Comparison of ENCODE assay signal across 15 cellular contexts in the genomic region with DNA sequence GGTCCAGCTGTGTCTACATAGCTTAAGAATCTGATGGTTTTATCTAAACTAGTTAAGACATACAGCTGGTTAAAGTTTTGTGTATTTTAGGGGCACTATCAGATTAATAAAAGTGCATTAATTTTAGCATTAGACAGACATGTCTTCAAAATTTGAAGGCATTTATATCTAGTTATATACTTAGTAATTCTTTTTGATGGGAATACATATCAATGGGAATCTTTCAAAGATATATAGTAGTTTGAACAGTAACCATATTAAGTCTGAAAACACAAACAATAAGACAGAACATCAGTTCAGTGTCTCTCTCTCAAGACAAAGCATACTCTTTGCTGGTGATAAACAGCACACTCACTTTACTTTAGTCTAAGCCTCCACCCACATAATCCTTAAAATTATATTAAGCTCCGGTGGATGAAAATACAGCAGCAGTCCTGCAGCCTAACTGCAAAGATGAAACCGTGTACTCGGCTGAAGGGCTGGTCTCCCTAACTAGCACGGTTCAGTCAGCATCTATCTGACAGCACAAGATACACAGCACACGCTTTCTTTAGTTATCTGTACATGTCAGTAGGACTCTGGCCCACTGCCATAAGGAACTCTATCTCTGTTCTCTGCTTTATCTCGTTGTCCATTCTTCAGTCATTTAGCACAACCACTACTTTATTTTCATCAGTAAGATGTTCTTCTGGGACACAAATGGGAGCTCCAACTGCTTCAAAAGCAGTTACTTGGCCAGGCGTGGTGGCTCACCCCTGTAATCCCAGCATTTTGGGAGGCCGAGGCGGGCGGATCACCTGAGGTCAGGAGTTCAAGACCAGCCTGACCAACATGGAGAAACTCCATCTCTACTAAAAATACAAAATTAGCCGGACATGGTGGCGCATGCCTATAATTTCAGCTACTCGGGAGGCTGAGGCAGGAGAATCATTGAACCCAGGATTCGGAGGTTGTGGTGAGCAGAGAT.
DNase-seq lines count a peak whose midpoint lies in the region; ATAC-seq, FAIRE-seq and TF ChIP-seq lines count a peak whose summit lies in the region.
"Had no signal": no experiment of that assay in that cellular context is flagged by ENCODE, and none has a peak within 500 bp of the region (broad histone marks: within the 10 kb centered on the region; RNA-seq: fewer than 3 reads in every experiment).

No MANE protein-coding gene starts in this region.

- H2BK20ac ChIP-seq in IMR-90 (ENCODE audit: low read depth, low read length) = no peak overlapping the region

- H3K36me3 Mint-ChIP-seq in activated B cell treated with CpG ODN at 0.5 μM for 24 hours (ENCODE audit: low read depth) = no peaks in the 10 kb centered on the region
- H3K36me3 Mint-ChIP-seq: stimulated activated effector memory CD8-positive, alpha-beta T cell treated with anti-CD3 and anti-CD28 coated beads, Interleukin-12 subunit alpha, Interleukin-12 subunit beta, amount 100 ng/mL, for 72 hours had no signal

- peaks cover 19% of the 10 kb centered on the region for H3K9me1 ChIP-seq in IMR-90 (ENCODE audit: insufficient read depth, low read length)

- H3K36me3 ChIP-seq in IMR-90 (ENCODE audit: control insufficient read depth, insufficient read depth, low read length) (no peaks in the 10 kb centered on the region), OCI-LY7 (ENCODE audit: insufficient read depth, low read length) (no peaks in the 10 kb centered on the region)

- TF ChIP-seq CTCF in IMR-90 (conservative IDR thresholded peaks at IDR 0.05; ENCODE audit: low read depth, low read length) = no peak
- TF ChIP-seq CTCF in activated B cell treated with CpG ODN at 0.5 μM for 24 hours (IDR thresholded peaks at IDR 0.05) = no peak
- no peak for TF ChIP-seq CTCF in OCI-LY7 (conservative IDR thresholded peaks at IDR 0.05; ENCODE audit: low read length)

- intact Hi-C loops in IMR-90 (cut with micrococcal nuclease) = no loop called here
- intact Hi-C loops in activated B cell treated with CpG ODN at 0.5 μM for 24 hours (cut with micrococcal nuclease) = loop anchor here (2.0 to 5.0 kb wide), 3 partner anchors 20 to 80 kb away; partner anchors contain the start of gene MED13L
- intact Hi-C loops in left colon (cut with DNase I, micrococcal nuclease) = no loop called here
- intact Hi-C loops in OCI-LY7 (cut with micrococcal nuclease; ENCODE audit: unreplicated experiment) = no loop called here

- no peak overlapping the region for H3K4me3 Mint-ChIP-seq in activated B cell treated with CpG ODN at 0.5 μM for 24 hours
- H3K4me3 Mint-ChIP-seq: stimulated activated effector memory CD8-positive, alpha-beta T cell treated with anti-CD3 and anti-CD28 coated beads, Interleukin-12 subunit alpha, Interleukin-12 subunit beta, amount 100 ng/mL, for 72 hours had no signal

- no peak for DNase-seq in IMR-90
- no peak for DNase-seq in activated B cell treated with CpG ODN at 0.5 μM for 24 hours
- DNase-seq in left colon = no peak
- no peak for DNase-seq in stimulated activated CD4-positive, alpha-beta T cell treated with anti-CD3 and anti-CD28 coated beads, Interleukin-4, amount 100 ng/mL, for 4 hours
- DNase-seq in OCI-LY7 (ENCODE audit: low spot score) = no peak
- no peak for DNase-seq in C1 segment of cervical spinal cord (lab: John Stamatoyannopoulos, UW)
- DNase-seq: activated CD4-positive, CD25-positive, alpha-beta regulatory T cell; activated T-cell treated with anti-CD3 and anti-CD28 coated beads for 4 hours; H7; head of caudate nucleus; NCI-H1092; SHP77 had no signal

- H4K8ac ChIP-seq in IMR-90 (ENCODE audit: low read depth in 2 of 2, low read length in 2 of 2) = no peak overlapping the region

- H3K9me3 ChIP-seq in IMR-90 (ENCODE audit: control insufficient read depth, insufficient read depth, low read length) (no peaks in the 10 kb centered on the region), OCI-LY7 (ENCODE audit: low read length) (no peaks in the 10 kb centered on the region)

- H3K4ac ChIP-seq in IMR-90 (ENCODE audit: low read depth, low read length) = no peak overlapping the region

- peaks cover 79% of the 10 kb centered on the region for H3K4me1 Mint-ChIP-seq in activated B cell treated with CpG ODN at 0.5 μM for 24 hours

- H4K20me1 ChIP-seq in IMR-90 (ENCODE audit: insufficient read depth, low read length) (peaks cover 76% of the 10 kb centered on the region), OCI-LY7 (ENCODE audit: insufficient read depth, low read length) (peaks cover 3% of the 10 kb centered on the region)

- dilution Hi-C loops in IMR-90 (cut with HindIII; ENCODE audit: low sequenced_read_pairs, unreplicated experiment) = no loop called here

- H3K27ac Mint-ChIP-seq in activated B cell treated with CpG ODN at 0.5 μM for 24 hours = peak overlapping the region; percentile 47

- no peaks in the 10 kb centered on the region for H3K9me2 ChIP-seq in OCI-LY7 (ENCODE audit: insufficient read depth, low read length)

- CTCF ChIA-PET in IMR-90 (lab: Yijun Ruan, JAX) (interaction anchor here (0.6 kb wide), 1 partner anchor 24 kb away, joined by 3 read pairs; no protein-coding TSS in a partner anchor), activated B cell treated with CpG ODN at 0.5 μM for 24 hours (lab: Charles Lee) (interaction anchor here (1.2 kb wide), 1 partner anchor 39 kb away, joined by 5 read pairs; no protein-coding TSS in a partner anchor), OCI-LY7 (lab: Charles Lee; ENCODE audit: unreplicated experiment) (no interaction called here)

- no peak overlapping the region for H2AK9ac ChIP-seq in IMR-90 (replicated peaks; ENCODE audit: low read depth, low read length, poor library complexity)

- peaks cover 10% of the 10 kb centered on the region for H3K4me1 ChIP-seq in IMR-90 (ENCODE audit: control insufficient read depth, insufficient read depth, low read length)
- H3K4me1 ChIP-seq in OCI-LY7 (ENCODE audit: insufficient read depth, low read length, poor library complexity, severe bottlenecking) = peaks cover 21% of the 10 kb centered on the region

- no peak overlapping the region for H3K18ac ChIP-seq in IMR-90 (ENCODE audit: low read depth, low read length)

- no peak overlapping the region for H3K9ac ChIP-seq in IMR-90 (ENCODE audit: low read depth, low read length)

- ATAC-seq in IMR-90 (ENCODE audit: low read depth) (no peak), activated B cell treated with CpG ODN at 0.5 μM for 24 hours (ENCODE audit: low read depth) (no peak), left colon (peak; percentile 79), GM18511 (IDR thresholded peaks at IDR 0.05; ENCODE audit: unreplicated experiment) (no peak)
- ATAC-seq: stimulated activated effector memory CD8-positive, alpha-beta T cell treated with anti-CD3 and anti-CD28 coated beads, Interleukin-12 subunit alpha, Interleukin-12 subunit beta, amount 100 ng/mL, for 72 hours had no signal

- 0 out of 2 replicates have a peak overlapping the region, but pooled peaks have one; percentile 17 for H3K14ac ChIP-seq in IMR-90 (replicated peaks; ENCODE audit: low read depth, low read length)

- H3K23ac ChIP-seq in IMR-90 (ENCODE audit: low read depth, low read length) = peak overlapping the region; percentile 81

- H3K79me2 ChIP-seq in OCI-LY7 (ENCODE audit: insufficient read depth, low read depth, low read length) = no peaks in the 10 kb centered on the region

- 48% methylated on average over 5 of the region's 14 CpGs; no CpG with 5 or more reads in 1 of the 2 experiments for WGBS in IMR-90 (ENCODE audit: extremely low coverage in 2 of 2, insufficient read length in 1 of 2), 2 experiments

- FAIRE-seq in A204.1 (lab: Jason Lieb, UNC) = peak; percentile 52

- TF ChIP-seq POLR2A in IMR-90 (IDR thresholded peaks at IDR 0.05; ENCODE audit: low read depth, low read length) = no peak

- POLR2A ChIA-PET in IMR-90 (lab: Charles Lee; ENCODE audit: unreplicated experiment) (no interaction called here), activated B cell treated with CpG ODN at 0.5 μM for 24 hours (lab: Charles Lee) (interaction anchor here (0.6 to 0.7 kb wide), 4 partner anchors 52 to 208 kb away, joined by 3 to 4 read pairs (median 3); no protein-coding TSS in a partner anchor), OCI-LY7 (lab: Charles Lee) (interaction anchor here (0.6 to 0.7 kb wide), 3 partner anchors 14 to 122 kb away, joined by 3 to 4 read pairs (median 3); no protein-coding TSS in a partner anchor)

- H3K9me3 Mint-ChIP-seq in activated B cell treated with CpG ODN at 0.5 μM for 24 hours = no peaks in the 10 kb centered on the region
- H3K9me3 Mint-ChIP-seq: stimulated activated effector memory CD8-positive, alpha-beta T cell treated with anti-CD3 and anti-CD28 coated beads, Interleukin-12 subunit alpha, Interleukin-12 subunit beta, amount 100 ng/mL, for 72 hours had no signal

- TF ChIP-seq RAD21 in IMR-90 (IDR thresholded peaks at IDR 0.05; ENCODE audit: low read length) = no peak

- H2AFZ ChIP-seq in IMR-90 (replicated peaks; ENCODE audit: low read length, poor library complexity) = no peak overlapping the region
- H2AFZ ChIP-seq in OCI-LY7 (ENCODE audit: low read length) = no peak overlapping the region

- H2BK5ac ChIP-seq in IMR-90 (ENCODE audit: low read depth, low read length, poor library complexity, severe bottlenecking) = no peak overlapping the region

- H3K27ac ChIP-seq in IMR-90 (ENCODE audit: insufficient read depth, low read length) = no peak overlapping the region
- H3K27ac ChIP-seq in OCI-LY7 (ENCODE audit: low read depth, low read length, poor library complexity, severe bottlenecking) = no peak overlapping the region

- in situ Hi-C loops in IMR-90 (cut with MboI; ENCODE audit: low sequenced_read_pairs) = no loop called here

- H4K5ac ChIP-seq in IMR-90 (ENCODE audit: low read depth, low read length) = no peak overlapping the region

- H3K79me1 ChIP-seq in IMR-90 (ENCODE audit: low read depth in 1 of 2, low read length in 2 of 2) = peaks cover 17 to 69% of the 10 kb centered on the region in 2 experiments

- H3K4me3 ChIP-seq in IMR-90 (ENCODE audit: insufficient read depth, low read depth, low read length) (no peak overlapping the region), OCI-LY7 (ENCODE audit: low read depth, low read length, poor library complexity, severe bottlenecking) (no peak overlapping the region)

- H3K27me3 Mint-ChIP-seq in activated B cell treated with CpG ODN at 0.5 μM for 24 hours = no peaks in the 10 kb centered on the region

- no peak overlapping the region for H2BK120ac ChIP-seq in IMR-90 (ENCODE audit: low read depth, low read length)

- H4K91ac ChIP-seq in IMR-90 (ENCODE audit: insufficient read depth, low read depth, low read length) = no peak overlapping the region

- H3K4me2 ChIP-seq in IMR-90 (ENCODE audit: low read depth, low read length) = no peak overlapping the region; the same call in 1 of the 2 replicates
- no peak overlapping the region for H3K4me2 ChIP-seq in OCI-LY7 (ENCODE audit: low read length)

- H3K56ac ChIP-seq in IMR-90 (ENCODE audit: extremely low read depth, insufficient read depth, low read length) = no peak overlapping the region

- BruUV-seq in IMR-90 (replicated peaks; lab: Mats Ljungman, UMichigan) (no TSS peak), OCI-LY7 (replicated peaks; lab: Mats Ljungman, UMichigan) (no TSS peak)

- no peak overlapping the region for H2BK15ac ChIP-seq in IMR-90 (ENCODE audit: low read depth, low read length)

- H3K27me3 ChIP-seq in IMR-90 (ENCODE audit: control insufficient read depth, insufficient read depth, low read length) = no peaks in the 10 kb centered on the region

- no peak overlapping the region for H2AK5ac ChIP-seq in IMR-90 (ENCODE audit: low read depth, low read length)

TF ChIP-seq in IMR-90, 13 proteins besides CTCF, POLR2A, EP300 and RAD21 (continues in another document):
- no peak for TF ChIP-seq CEBPB (IDR thresholded peaks at IDR 0.05; ENCODE audit: low read depth, low read length)
